19 cellular contexts compared by ENCODE assay signal in the genomic region with DNA sequence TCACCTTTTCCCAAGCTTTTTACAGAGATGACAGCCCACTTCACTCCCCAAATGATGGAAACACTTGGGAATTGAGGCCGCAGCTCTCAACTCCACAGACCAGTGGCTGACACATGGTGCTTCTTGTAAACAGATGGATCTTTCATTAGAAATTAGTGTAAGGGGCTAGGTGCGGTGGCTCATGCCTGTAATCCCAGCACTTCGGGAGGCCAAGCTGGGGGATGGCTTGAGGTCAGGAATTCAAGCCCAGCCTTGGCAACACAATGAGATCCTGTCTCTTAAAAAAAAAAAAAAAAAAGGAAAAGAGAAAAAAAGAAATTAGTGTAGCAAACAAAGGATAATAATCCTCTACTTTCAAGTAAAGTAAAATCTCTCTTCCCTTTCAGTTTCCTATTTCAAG. TPM values are rescaled to one million over a fixed set of nuclear protein-coding genes. Genes with fewer than 3 reads are reported as not detected.
DNase-seq lines count a peak whose midpoint lies in the region; ATAC-seq, FAIRE-seq and TF ChIP-seq lines count a peak whose summit lies in the region.
"Had no signal": no experiment of that assay in that cellular context is flagged by ENCODE, and none has a peak within 500 bp of the region (broad histone marks: within the 10 kb centered on the region; RNA-seq: fewer than 3 reads in every experiment).

No MANE protein-coding gene starts in this region.

- no peak for TF ChIP-seq CTCF in CD14-positive monocyte (IDR thresholded peaks at IDR 0.05)
- no peak for TF ChIP-seq CTCF in H9 (conservative IDR thresholded peaks at IDR 0.05)
- no peak for TF ChIP-seq CTCF in H1 (IDR thresholded peaks at IDR 0.05; ENCODE audit: control extremely low read depth in 1 of 3, insufficient read depth in 1 of 3, low read depth in 1 of 3, low read length in 3 of 3)
- no peak for TF ChIP-seq CTCF in RWPE1 (conservative IDR thresholded peaks at IDR 0.05; ENCODE audit: low read depth)

- H4K5ac ChIP-seq in H9 (ENCODE audit: insufficient read length, low read depth, low read length) (no peak overlapping the region), H1 (ENCODE audit: insufficient read length, low read depth, low read length) (peak overlapping the region; percentile 59)

- H3K23ac ChIP-seq in H9 (ENCODE audit: insufficient read length, low read depth, low read length) (no peak overlapping the region), H1 (ENCODE audit: insufficient read length) (no peak overlapping the region)

- H3K4me1 ChIP-seq in H9 (ENCODE audit: insufficient read depth, low read length) (no peaks in the 10 kb centered on the region; the same call in 1 of the 2 replicates), H1 (replicated peaks in 1 of 4; ENCODE audit: control insufficient read depth in 3 of 4, insufficient read depth in 4 of 4, low read length in 3 of 4) (peaks cover 0 to 3% (median 0%) of the 10 kb centered on the region in 4 experiments; a peak in 1 of 7 replicates), mesodermal cell (ENCODE audit: control insufficient read depth, insufficient read depth, low read length, poor library complexity, severe bottlenecking) (no peaks in the 10 kb centered on the region)

- H2AK5ac ChIP-seq in H9 (ENCODE audit: insufficient read length, low read length) = no peak overlapping the region
- no peak overlapping the region for H2AK5ac ChIP-seq in H1 (ENCODE audit: low read depth, low read length)

- H2BK120ac ChIP-seq in H9 (ENCODE audit: low read depth, low read length, poor library complexity, severe bottlenecking) = no peak overlapping the region
- no peak overlapping the region for H2BK120ac ChIP-seq in H1 (replicated peaks; ENCODE audit: low read depth, low read length)

- no peak overlapping the region for H3K4ac ChIP-seq in H9 (ENCODE audit: low read depth, low read length)
- no peak overlapping the region for H3K4ac ChIP-seq in H1 (replicated peaks; ENCODE audit: insufficient read length, low read depth, low read length)

- CTCF ChIA-PET in H1 (lab: Charles Lee; ENCODE audit: partially characterized antibody) (interaction anchor here (0.7 kb wide), 1 partner anchor 538 kb away, joined by 3 read pairs; no protein-coding TSS in a partner anchor), RWPE1 (lab: Yijun Ruan, JAX) (no interaction called here)

- TF ChIP-seq POLR2A in H1 (IDR thresholded peaks at IDR 0.05; ENCODE audit: control extremely low read depth in 1 of 2, low read depth in 2 of 2, low read length in 2 of 2) = no peak

- POLR2A ChIA-PET in H1 (lab: Charles Lee; ENCODE audit: partially characterized antibody) = no interaction called here
- POLR2A ChIA-PET in RWPE1 (lab: Yijun Ruan, JAX; ENCODE audit: low non-redundant PET) = no interaction called here

- H4K91ac ChIP-seq in H9 (ENCODE audit: insufficient read length, low read depth, low read length) = no peak overlapping the region
- H4K91ac ChIP-seq in H1 (replicated peaks; ENCODE audit: insufficient read length, low read length) = no peak overlapping the region

- ATAC-seq in HG03159 (IDR thresholded peaks at IDR 0.05; ENCODE audit: unreplicated experiment) = no peak
- ATAC-seq: HCT116, K562 had no signal

- H3K36me3 ChIP-seq in H1 (ENCODE audit: control insufficient read depth in 2 of 4, insufficient read depth in 4 of 4, low read length in 3 of 4) (no peaks in the 10 kb centered on the region), mesodermal cell (ENCODE audit: control insufficient read depth, insufficient read depth, low read length) (no peaks in the 10 kb centered on the region)

- peaks cover 3 to 4% (median 4%) of the 10 kb centered on the region in 3 donors for H3K27me3 Mint-ChIP-seq in CD14-positive monocyte (ENCODE audit: low read depth in 3 of 3)
- no peaks in the 10 kb centered on the region for H3K27me3 Mint-ChIP-seq in H9 (ENCODE audit: low read depth)

- H2BK5ac ChIP-seq in H9 (ENCODE audit: insufficient read length, low read length) = no peak overlapping the region
- H2BK5ac ChIP-seq in H1 (ENCODE audit: low read depth, low read length) = no peak overlapping the region

- H3K4me2 ChIP-seq in H9 (ENCODE audit: insufficient read depth, insufficient read length, low read length) = no peak overlapping the region
- H3K4me2 ChIP-seq in H1 (ENCODE audit: insufficient read depth in 1 of 2, low read depth in 2 of 2, low read length in 2 of 2) = no peak overlapping the region

- H3K9me3 Mint-ChIP-seq in CD14-positive monocyte (peaks cover 0 to 5% (median 2%) of the 10 kb centered on the region in 7 donors), H9 (no peaks in the 10 kb centered on the region)

- FAIRE-seq in H1 (lab: Jason Lieb, UNC) = no peak

- TF ChIP-seq RAD21 in H1 (IDR thresholded peaks at IDR 0.05 in 1 of 2, conservative IDR thresholded peaks at IDR 0.05 in 1 of 2; ENCODE audit: low read depth in 2 of 2, low read length in 2 of 2) = no peak

- no CpG with 5 or more reads among the region's 3 CpGs for WGBS in H9 (ENCODE audit: extremely low coverage, insufficient read length, low lambda C conversion rate)
- WGBS in H1 (ENCODE audit: extremely low coverage in 1 of 2, insufficient coverage in 1 of 2, insufficient read length in 1 of 2, insufficient replicate concordance in 2 of 2, low coverage in 1 of 2, low lambda C conversion rate in 2 of 2, missing lambda C conversion rate in 1 of 2), 2 experiments = 86% methylated on average over 3 of the region's 3 CpGs; no CpG with 5 or more reads in 1 of the 2 experiments
- 60% methylated on average over 1 of the region's 3 CpGs; no CpG with 5 or more reads in 1 of the 2 experiments for WGBS in mesodermal cell (ENCODE audit: insufficient coverage in 2 of 2), 2 experiments

- no peaks in the 10 kb centered on the region for H3K79me2 ChIP-seq in H9 (ENCODE audit: insufficient read depth, low read length)
- H3K79me2 ChIP-seq in H1 (ENCODE audit: control insufficient read depth in 1 of 2, insufficient read depth in 2 of 2, low read length in 2 of 2) = no peaks in the 10 kb centered on the region

- H2BK12ac ChIP-seq in H9 (ENCODE audit: insufficient read length, low read depth, low read length) (no peak overlapping the region), H1 (ENCODE audit: low read depth, low read length) (peak overlapping the region; percentile 84; the same call in 1 of the 2 replicates)

- H3K4me1 Mint-ChIP-seq in CD14-positive monocyte (peaks cover 13% of the 10 kb centered on the region), H9 (peaks cover 13 to 18% of the 10 kb centered on the region in 2 experiments)

- intact Hi-C loops in CD14-positive monocyte (cut with micrococcal nuclease) = no loop called here

- no peak overlapping the region for H4K8ac ChIP-seq in H9 (replicated peaks; ENCODE audit: insufficient read length, low read depth, low read length)
- H4K8ac ChIP-seq in H1 (ENCODE audit: extremely low read depth, insufficient read depth, low read length) = no peak overlapping the region

- no peak for DNase-seq in CD14-positive monocyte (ENCODE audit: low spot score)
- DNase-seq in H9 = no peak
- no peak for DNase-seq in H1 (ENCODE audit: low read depth in 1 of 2, low spot score in 2 of 2)
- DNase-seq in superior temporal gyrus (ENCODE audit: extremely low spot score) = no peak
- DNase-seq in RWPE1 (ENCODE audit: low spot score) = no peak
- DNase-seq in NCI-H2171 treated with DMSO at 0.1 percent for 48 hours (lab: John Stamatoyannopoulos, UW) = no peak
- DNase-seq: GF-D8, NCI-H1105 treated with DMSO at 0.1 percent for 48 hours, NCI-H1694 treated with DMSO at 0.1 percent for 48 hours, NCI-H2107, NCI-H2227 treated with DMSO at 0.1 percent for 48 hours, NCI-H510A treated with DMSO at 0.1 percent for 48 hours, SHP77 treated with DMSO at 0.1 percent for 48 hours had no signal

- peak overlapping the region; percentile 16 to 90 for H3K4me3 Mint-ChIP-seq in CD14-positive monocyte
- H3K4me3 Mint-ChIP-seq in H9 = no peak overlapping the region

- no peaks in the 10 kb centered on the region for H3K27me3 ChIP-seq in H9 (ENCODE audit: insufficient read depth, low read length)
- no peaks in the 10 kb centered on the region for H3K27me3 ChIP-seq in H1 (replicated peaks in 1 of 4; ENCODE audit: control insufficient read depth in 3 of 4, extremely low read depth in 1 of 4, insufficient read depth in 3 of 4, low read length in 3 of 4)

- H3K36me3 Mint-ChIP-seq in CD14-positive monocyte (no peaks in the 10 kb centered on the region), H9 (ENCODE audit: insufficient read depth in 1 of 3, low read depth in 3 of 3) (no peaks in the 10 kb centered on the region)

- H2BK20ac ChIP-seq in H9 (ENCODE audit: low read depth, low read length, poor library complexity, severe bottlenecking) (no peak overlapping the region), H1 (ENCODE audit: low read length) (0 out of 2 replicates have a peak overlapping the region, but pooled peaks have one; percentile 32)

- H3K9ac ChIP-seq in H9 (ENCODE audit: extremely low read depth, insufficient read length, low read length) (no peak overlapping the region), H1 (replicated peaks in 1 of 4; ENCODE audit: extremely low read depth in 1 of 4, low read depth in 3 of 4, low read length in 3 of 4) (no peak overlapping the region)

- peak overlapping the region in 3 of 7 donors; percentile 26 to 76 (median 41) for H3K27ac Mint-ChIP-seq in CD14-positive monocyte
- H3K27ac Mint-ChIP-seq in H9 = peak overlapping the region; percentile 4 to 97 (median 27); a peak in 4 of 7 replicates

- H2BK15ac ChIP-seq in H9 (ENCODE audit: low read depth, low read length) (no peak overlapping the region), H1 (ENCODE audit: low read length) (no peak overlapping the region)

- no peak for TF ChIP-seq EP300 in H1 (IDR thresholded peaks at IDR 0.05; ENCODE audit: borderline replicate concordance in 1 of 2, low read depth in 2 of 2, low read length in 2 of 2)

- no peaks in the 10 kb centered on the region for H3K23me2 ChIP-seq in H9 (ENCODE audit: insufficient read length, low read depth, low read length, poor library complexity, severe bottlenecking)
- no peaks in the 10 kb centered on the region; the same call in 1 of the 2 replicates for H3K23me2 ChIP-seq in H1 (ENCODE audit: low read depth, low read length)

- H3K56ac ChIP-seq in H9 (ENCODE audit: insufficient read length, low read depth, low read length) (no peak overlapping the region), H1 (replicated peaks; ENCODE audit: insufficient read length, low read depth, low read length) (no peak overlapping the region)

- no peaks in the 10 kb centered on the region for H3K9me3 ChIP-seq in H9 (ENCODE audit: control insufficient read depth, low read depth, low read length)
- no peaks in the 10 kb centered on the region for H3K9me3 ChIP-seq in H1 (ENCODE audit: insufficient read depth in 2 of 2, low read depth in 1 of 2, low read length in 1 of 2)
- no peaks in the 10 kb centered on the region for H3K9me3 ChIP-seq in mesodermal cell (ENCODE audit: control insufficient read depth, low read length)

- H3K79me1 ChIP-seq in H9 (ENCODE audit: insufficient read depth, low read depth, low read length, poor library complexity, severe bottlenecking) = no peaks in the 10 kb centered on the region
- no peaks in the 10 kb centered on the region for H3K79me1 ChIP-seq in H1 (ENCODE audit: low read depth, low read length)

- no peak overlapping the region for H3K27ac ChIP-seq in H9 (ENCODE audit: insufficient read length, low read depth, low read length)
- H3K27ac ChIP-seq in H1 (ENCODE audit: low read depth, low read length) = no peak overlapping the region
- peak overlapping the region; percentile 3 for H3K27ac ChIP-seq in mesodermal cell (ENCODE audit: low read depth, low read length, severe bottlenecking)
- no peak overlapping the region for H3K27ac ChIP-seq in RWPE1
- H3K27ac ChIP-seq: C4-2B had no signal

- no peak overlapping the region for H3K4me3 ChIP-seq in H1 (ENCODE audit: extremely low read depth in 1 of 4, insufficient read depth in 2 of 4, low read depth in 3 of 4, low read length in 4 of 4)
- H3K4me3 ChIP-seq in mesodermal cell (ENCODE audit: extremely low read depth, insufficient read depth, low read length, poor library complexity, severe bottlenecking) = no peak overlapping the region
- H3K4me3 ChIP-seq: K562 had no signal

- H3K18ac ChIP-seq in H9 (ENCODE audit: insufficient read length, low read depth, low read length) (no peak overlapping the region), H1 (ENCODE audit: extremely low read depth, low read length) (no peak overlapping the region; the same call in 1 of the 2 replicates)

- H3K14ac ChIP-seq in H9 (ENCODE audit: insufficient read depth, low read length) = no peak overlapping the region
- no peak overlapping the region for H3K14ac ChIP-seq in H1 (ENCODE audit: insufficient read length)

- H3T11ph ChIP-seq in H9 (ENCODE audit: low read length) = peak overlapping the region; percentile 8

- H4K20me1 ChIP-seq in H9 (ENCODE audit: control insufficient read depth, insufficient read depth, insufficient read length) = no peaks in the 10 kb centered on the region
- H4K20me1 ChIP-seq in H1 (replicated peaks in 1 of 2; ENCODE audit: control insufficient read depth in 1 of 2, insufficient read depth in 2 of 2, low read length in 2 of 2) = no peaks in the 10 kb centered on the region

- H2AFZ ChIP-seq in H9 (ENCODE audit: low read length) = no peak overlapping the region
- peak overlapping the region; percentile 51; the same call in 1 of the 2 replicates for H2AFZ ChIP-seq in H1 (ENCODE audit: low read length)

RNA-seq across cellular contexts. Expression of gene GJA10, which starts 15.7 kb away (rescaled TPM):
- polyA plus RNA-seq in CD14-positive monocyte = not detected
- not detected in 2 replicates for total RNA-seq in H9 (2021)
- total RNA-seq in H1 (2021; fragmentation: NEBNext Ultra II Directional; extraction: Animal tissue kit (Norgen Biotek cat#: 25700)) = not detected in 2 replicates
- polyA plus RNA-seq in H1 (2011; rRNA removed) = 0.17 and 0.21 TPM in 2 replicates
- polyA plus RNA-seq in H1 (2011; cell fraction: cytosol; rRNA removed) = 0.05 TPM
- polyA plus RNA-seq in H1 (2011; cell fraction: nucleus; rRNA removed) = 0.07 TPM
- 0.20 to 0.27 TPM (median 0.23 TPM) in 3 of 4 replicates, not detected in the other for polyA plus RNA-seq in H1 (2012, experiment 1 of 2)
- 0.14 TPM for polyA plus RNA-seq in H1 (2012, experiment 2 of 2)
- not detected for polyA plus RNA-seq in H1 (2013, experiment 1 of 2)
- polyA plus RNA-seq in H1 (2013, experiment 2 of 2) = 0.06 TPM
- 0.76 TPM in 1 of 2 replicates, not detected in the other for polyA minus RNA-seq in H1 (2011; rRNA and poly(A)+ RNA removed)
- not detected for polyA minus RNA-seq in H1 (2011; cell fraction: cytosol; rRNA and poly(A)+ RNA removed)
- 0.70 TPM for polyA minus RNA-seq in H1 (2011; cell fraction: nucleus; rRNA and poly(A)+ RNA removed)
- polyA plus RNA-seq in mesodermal cell (2013, experiment 1 of 2) = not detected
- not detected for polyA plus RNA-seq in mesodermal cell (2013, experiment 2 of 2)
- total RNA-seq: K562, RPMI7951 had no signal
- polyA plus RNA-seq: K562 had no signal

Comparison
In these comparisons a context has a peak if more than half of its experiments do, and no peak if none do; other contexts are left out.
1. H3K4me3 Mint-ChIP-seq: peak in CD14-positive monocyte (2 of 2); none in H9 (0 of 2).